16 cellular contexts compared by ENCODE assay signal in genomic region chr10:67665491-67665890, GRCh38. TPM values are rescaled to one million over a fixed set of nuclear protein-coding genes. Genes with fewer than 3 reads are reported as not detected.
DNase-seq lines count a peak whose midpoint lies in the region; ATAC-seq lines count a peak whose summit lies in the region.
"Had no signal": no experiment of that assay in that cellular context is flagged by ENCODE, and none has a peak within 500 bp of the region (broad histone marks: within the 10 kb centered on the region; RNA-seq: fewer than 3 reads in every experiment).

No MANE protein-coding gene starts in this region.

- peak overlapping the region; percentile 17; the same call in 1 of the 2 replicates for H3K27ac ChIP-seq in SJCRH30
- H3K27ac ChIP-seq: foreskin keratinocyte, WERI-Rb-1 had no signal

- no peak overlapping the region for H3K4me3 Mint-ChIP-seq in stimulated activated naive B cell treated with anti-CD40 and anti-IgM and Interleukin-4, amounts not matched to agents 10 μg/mL and 1 μg/mL and 100 μg/mL, for 72 hours
- H3K4me3 Mint-ChIP-seq in immature natural killer cell, result no peak overlapping the region
- H3K4me3 Mint-ChIP-seq: activated T-helper 1 cell treated with anti-CD3 and anti-CD28 coated beads, Interleukin-12 subunit alpha, Interleukin-12 subunit beta, Interleukin-2, Interleukin-4 antibody, amounts not matched to agents 30 ng/mL and 10 ng/mL and 1 ng/mL, durations not matched to agents 14 hours and 24 hours and 36 hours had no signal

- no peaks in the 10 kb centered on the region for H3K27me3 ChIP-seq in SJCRH30
- H3K27me3 ChIP-seq: foreskin keratinocyte had no signal

- no peak overlapping the region for H3K27ac Mint-ChIP-seq in stimulated activated naive B cell treated with anti-CD40 and anti-IgM and Interleukin-4, amounts not matched to agents 10 μg/mL and 1 μg/mL and 100 μg/mL, for 72 hours
- no peak overlapping the region for H3K27ac Mint-ChIP-seq in immature natural killer cell
- H3K27ac Mint-ChIP-seq: activated T-helper 1 cell treated with anti-CD3 and anti-CD28 coated beads, Interleukin-12 subunit alpha, Interleukin-12 subunit beta, Interleukin-2, Interleukin-4 antibody, amounts not matched to agents 30 ng/mL and 10 ng/mL and 1 ng/mL, durations not matched to agents 14 hours and 24 hours and 36 hours had no signal

- H3K4me1 Mint-ChIP-seq in stimulated activated naive B cell treated with anti-CD40 and anti-IgM and Interleukin-4, amounts not matched to agents 10 μg/mL and 1 μg/mL and 100 μg/mL, for 72 hours, result no peaks in the 10 kb centered on the region
- H3K4me1 Mint-ChIP-seq in immature natural killer cell, result no peaks in the 10 kb centered on the region

- no peaks in the 10 kb centered on the region for H3K9me3 Mint-ChIP-seq in stimulated activated naive B cell treated with anti-CD40 and anti-IgM and Interleukin-4, amounts not matched to agents 10 μg/mL and 1 μg/mL and 100 μg/mL, for 72 hours
- H3K9me3 Mint-ChIP-seq in immature natural killer cell, result no peaks in the 10 kb centered on the region
- H3K9me3 Mint-ChIP-seq: activated T-helper 1 cell treated with anti-CD3 and anti-CD28 coated beads, Interleukin-12 subunit alpha, Interleukin-12 subunit beta, Interleukin-2, Interleukin-4 antibody, amounts not matched to agents 30 ng/mL and 10 ng/mL and 1 ng/mL, durations not matched to agents 14 hours and 24 hours and 36 hours had no signal

- H3K36me3 ChIP-seq in SJCRH30, result no peaks in the 10 kb centered on the region
- H3K36me3 ChIP-seq: WERI-Rb-1 had no signal

- no peaks in the 10 kb centered on the region for H3K36me3 Mint-ChIP-seq in stimulated activated naive B cell treated with anti-CD40 and anti-IgM and Interleukin-4, amounts not matched to agents 10 μg/mL and 1 μg/mL and 100 μg/mL, for 72 hours
- no peaks in the 10 kb centered on the region for H3K36me3 Mint-ChIP-seq in immature natural killer cell

- intact Hi-C loops in head of caudate nucleus (cut with DNase I), result loop anchor here (5.0 kb wide), 1 partner anchor 97 kb away; no protein-coding TSS in a partner anchor

- peaks cover 18% of the 10 kb centered on the region; the same call in 1 of the 2 replicates for H3K4me1 ChIP-seq in SJCRH30
- H3K4me1 ChIP-seq: foreskin keratinocyte had no signal

- peak in 1 of 2 experiments; percentile 41 for DNase-seq in SJCRH30
- DNase-seq in head of caudate nucleus, result peak; percentile 25 to 94 (median 76)
- DNase-seq in occipital lobe (lab: John Stamatoyannopoulos, UW), result peak; percentile 20
- no peak for DNase-seq in stimulated activated naive B cell treated with anti-CD40 and anti-IgM and Interleukin-4, amounts not matched to agents 10 μg/mL and 1 μg/mL and 100 μg/mL, for 72 hours
- no peak for DNase-seq in immature natural killer cell
- no peak for DNase-seq in UCSD-AML1 (lab: John Stamatoyannopoulos, UW; ENCODE audit: unreplicated experiment)
- DNase-seq: cerebellar nuclear complex; mucosa of descending colon; NCI-H187 treated with DMSO at 0.1 percent for 48 hours; stimulated activated CD8-positive, alpha-beta memory T cell treated with anti-CD3 and anti-CD28 coated beads, Interleukin-4, amount 100 ng/mL, for 48 hours; WERI-Rb-1 had no signal

- H3K9me3 ChIP-seq in SJCRH30 (replicated peaks), result no peaks in the 10 kb centered on the region
- H3K9me3 ChIP-seq: mucosa of descending colon had no signal

- H3K27me3 Mint-ChIP-seq in stimulated activated naive B cell treated with anti-CD40 and anti-IgM and Interleukin-4, amounts not matched to agents 10 μg/mL and 1 μg/mL and 100 μg/mL, for 72 hours, result peaks cover 0 to 5% of the 10 kb centered on the region in 2 donors
- peaks cover 0 to 3% (median 2%) of the 10 kb centered on the region in 3 donors for H3K27me3 Mint-ChIP-seq in immature natural killer cell (ENCODE audit: low read depth in 3 of 3)

- H3K4me3 ChIP-seq in SJCRH30, result no peak overlapping the region
- H3K4me3 ChIP-seq: mucosa of descending colon had no signal

- peak; percentile 73 for ATAC-seq in GM18868 (IDR thresholded peaks at IDR 0.05; ENCODE audit: unreplicated experiment)
- no peak for ATAC-seq in GM21447 (IDR thresholded peaks at IDR 0.05; ENCODE audit: unreplicated experiment)
- ATAC-seq in stimulated activated naive B cell treated with anti-CD40 and anti-IgM and Interleukin-4, amounts not matched to agents 10 μg/mL and 1 μg/mL and 100 μg/mL, for 72 hours (replicated peaks), result no peak
- ATAC-seq: foreskin keratinocyte, mucosa of descending colon had no signal

RNA-seq across cellular contexts. Expression of gene CTNNA3, which starts 30.5 kb away (rescaled TPM):
- total RNA-seq in SJCRH30 (2014; rRNA removed; shearing (Covaris generic)), result 2.7 and 2.9 TPM in 2 replicates
- total RNA-seq in occipital lobe, result 1.7 TPM
- polyA plus RNA-seq in immature natural killer cell, result not detected
- total RNA-seq: activated T-helper 1 cell treated with anti-CD3 and anti-CD28 coated beads, Interleukin-12 subunit alpha, Interleukin-12 subunit beta, Interleukin-2, Interleukin-4 antibody, amounts not matched to agents 30 ng/mL and 10 ng/mL and 1 ng/mL, durations not matched to agents 14 hours and 24 hours and 36 hours; foreskin keratinocyte had no signal
- polyA plus RNA-seq: BJ, foreskin keratinocyte had no signal

Comparison
In these comparisons a context has a peak if more than half of its experiments do, and no peak if none do; other contexts are left out.
1. DNase-seq: peak in head of caudate nucleus (42 of 42) and occipital lobe (single experiment); none in stimulated activated naive B cell treated with anti-CD40 and anti-IgM and Interleukin-4, amounts not matched to agents 10 μg/mL and 1 μg/mL and 100 μg/mL, for 72 hours (single experiment), immature natural killer cell (0 of 3) and UCSD-AML1 (single experiment).